7 cellular contexts compared by ENCODE assay signal in the genomic region with DNA sequence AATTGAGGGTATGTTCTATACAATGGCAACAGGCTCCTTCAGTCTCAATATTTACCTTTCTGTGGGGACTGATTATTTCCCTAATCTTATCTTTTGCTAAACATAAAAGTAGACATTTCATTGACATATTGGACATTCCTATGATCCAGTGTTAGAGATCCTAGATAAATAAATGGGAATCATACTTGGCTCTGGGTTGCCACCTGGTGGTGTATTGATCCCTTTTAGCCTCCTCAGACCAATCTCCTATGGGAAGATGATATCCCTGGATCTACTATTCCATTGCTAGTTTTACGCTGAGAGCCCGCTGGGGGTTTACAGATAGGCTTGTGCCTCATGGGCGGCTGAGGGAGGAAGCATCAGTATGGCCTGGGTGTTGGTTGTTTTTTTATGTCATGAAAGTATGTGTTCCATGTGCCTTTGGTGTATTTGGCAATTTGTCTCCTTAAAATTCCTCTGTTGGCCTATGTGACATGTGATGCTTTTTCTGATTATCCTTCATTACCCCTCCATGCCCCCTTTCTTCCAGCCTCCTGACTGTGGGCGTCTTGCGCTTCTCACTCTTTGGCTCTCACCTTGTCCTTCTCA. TPM values are rescaled to one million over a fixed set of nuclear protein-coding genes. Genes with fewer than 3 reads are reported as not detected.
DNase-seq lines count a peak whose midpoint lies in the region; TF ChIP-seq lines count a peak whose summit lies in the region.

No MANE protein-coding gene starts in this region.

- H3K79me2 ChIP-seq in OCI-LY7 (ENCODE audit: insufficient read depth, low read depth, low read length): no peaks in the 10 kb centered on the region

- H3K9me3 ChIP-seq in OCI-LY7 (ENCODE audit: low read length): no peaks in the 10 kb centered on the region

- no peaks in the 10 kb centered on the region for H3K36me3 ChIP-seq in OCI-LY7 (ENCODE audit: insufficient read depth, low read length)

- intact Hi-C loops in OCI-LY7 (cut with micrococcal nuclease; ENCODE audit: unreplicated experiment): no loop called here

- no peak overlapping the region for H3K4me2 ChIP-seq in OCI-LY7 (ENCODE audit: low read length)

- peak; percentile 45 for TF ChIP-seq CTCF in GM13976 (IDR thresholded peaks at IDR 0.05; ENCODE audit: borderline replicate concordance, control extremely low read depth, extremely low read depth, insufficient read depth, missing control alignments)
- peak; percentile 73 for TF ChIP-seq CTCF in OCI-LY7 (conservative IDR thresholded peaks at IDR 0.05; ENCODE audit: low read length)
- peak; percentile 68 for TF ChIP-seq CTCF in fibroblast of the aortic adventitia (IDR thresholded peaks at IDR 0.05; ENCODE audit: insufficient read depth, low read length)
- no peak for TF ChIP-seq CTCF in GM20000 (IDR thresholded peaks at IDR 0.05; ENCODE audit: extremely low read depth, missing control alignments)

- POLR2A ChIA-PET in OCI-LY7 (lab: Charles Lee): interaction anchor here (0.6 kb wide), 1 partner anchor 246 kb away, joined by 3 read pairs; no protein-coding TSS in a partner anchor

- CTCF ChIA-PET in OCI-LY7 (lab: Charles Lee; ENCODE audit: unreplicated experiment): no interaction called here

- DNase-seq in GM13976 (ENCODE audit: low spot score) (no peak), OCI-LY7 (ENCODE audit: low spot score) (no peak), fibroblast of the aortic adventitia (ENCODE audit: low read depth) (peak; percentile 79), renal cortical epithelial cell (ENCODE audit: low read depth) (peak; percentile 48), SIG-M5 treated with dmso at 0.1 percent for 504 hours (lab: John Stamatoyannopoulos, UW; ENCODE audit: unreplicated experiment) (no peak), GM20000 (ENCODE audit: low spot score) (no peak), RPMI8226 (no peak)

- H3K9me2 ChIP-seq in OCI-LY7 (ENCODE audit: insufficient read depth, low read length): no peaks in the 10 kb centered on the region

- H4K20me1 ChIP-seq in OCI-LY7 (ENCODE audit: insufficient read depth, low read length): no peaks in the 10 kb centered on the region

- no peak overlapping the region for H3K27ac ChIP-seq in OCI-LY7 (ENCODE audit: low read depth, low read length, poor library complexity, severe bottlenecking)

- no TSS peak for BruUV-seq in OCI-LY7 (replicated peaks; lab: Mats Ljungman, UMichigan)

- H3K4me1 ChIP-seq in OCI-LY7 (ENCODE audit: insufficient read depth, low read length, poor library complexity, severe bottlenecking): no peaks in the 10 kb centered on the region

- no peak overlapping the region for H2AFZ ChIP-seq in OCI-LY7 (ENCODE audit: low read length)

- in situ Hi-C loops in GM13976 (cut with MboI; ENCODE audit: low sequenced_read_pairs, unreplicated experiment): no loop called here

- H3K4me3 ChIP-seq in OCI-LY7 (ENCODE audit: low read depth, low read length, poor library complexity, severe bottlenecking) (no peak overlapping the region), fibroblast of the aortic adventitia (ENCODE audit: low read depth, low read length) (no peak overlapping the region)

RNA-seq across cellular contexts. Expression of gene CELF2, which starts 18.8 kb away (rescaled TPM):
- total RNA-seq in OCI-LY7 (2014; rRNA removed; shearing (Covaris generic)): 3.0 and 5.4 TPM in 2 replicates
- total RNA-seq in OCI-LY7 (2022): 17.2 and 19.1 TPM in 2 replicates
- total RNA-seq in fibroblast of the aortic adventitia (ENCODE audit: low replicate concordance): 21.9 and 42.8 TPM in 2 replicates
- total RNA-seq in renal cortical epithelial cell: 4.0 and 6.4 TPM in 2 replicates

Comparison
In these comparisons a context has a peak if more than half of its experiments do, and no peak if none do; other contexts are left out.
1. DNase-seq: peak in fibroblast of the aortic adventitia (single experiment) and renal cortical epithelial cell (single experiment); none in GM13976 (single experiment), OCI-LY7 (single experiment), SIG-M5 treated with dmso at 0.1 percent for 504 hours (single experiment), GM20000 (single experiment) and RPMI8226 (single experiment).